ENCODE assay signal across 8 cellular contexts in genomic region chr22:38681784-38682335, GRCh38. TPM values are rescaled to one million over a fixed set of nuclear protein-coding genes. Genes with fewer than 3 reads are reported as not detected.
DNase-seq lines count a peak whose midpoint lies in the region; ATAC-seq, FAIRE-seq and TF ChIP-seq lines count a peak whose summit lies in the region.

TOMM22 (plus strand) TSS chr22:38681957; CDS start chr22:38681979, 22 bp downstream.

- H3K36me3 Mint-ChIP-seq in T-helper 17 cell (ENCODE audit: low read depth) = peaks cover 2% of the 10 kb centered on the region

- H3K4me1 Mint-ChIP-seq in T-helper 17 cell = peaks cover 15% of the 10 kb centered on the region

- H3K4me1 ChIP-seq in right atrium auricular region (peaks cover 0 to 20% of the 10 kb centered on the region in 2 donors), vagina (peaks cover 16% of the 10 kb centered on the region)

- peak within 1 kb of the TSS; percentile 97 for H3K27ac Mint-ChIP-seq in T-helper 17 cell

- TF ChIP-seq POLR2A in GM12892 (IDR thresholded peaks at IDR 0.05; ENCODE audit: low read depth, low read length) = peak; percentile 96
- no peak for TF ChIP-seq POLR2A in vagina (IDR thresholded peaks at IDR 0.05)

- H3K36me3 ChIP-seq in right atrium auricular region (peaks cover 37% of the 10 kb centered on the region), vagina (peaks cover 0 to 30% of the 10 kb centered on the region in 2 donors)

- peak; percentile 96 for FAIRE-seq in GM12892 (lab: Jason Lieb, UNC)

- H3K4me3 ChIP-seq in right atrium auricular region (peak within 1 kb of the TSS; percentile 94 to 100), vagina (peak within 1 kb of the TSS; percentile 72 to 96)

- no peaks in the 10 kb centered on the region for H3K27me3 Mint-ChIP-seq in T-helper 17 cell

- TF ChIP-seq CTCF in right atrium auricular region (IDR thresholded peaks at IDR 0.05) (peak; percentile 36 to 89), vagina (IDR thresholded peaks at IDR 0.05) (peak; percentile 15 to 86 (median 22))

- intact Hi-C loops in vagina (cut with DNase I) = no loop called here

- peak within 1 kb of the TSS; percentile 95 for H3K4me3 Mint-ChIP-seq in T-helper 17 cell

- no peaks in the 10 kb centered on the region for H3K27me3 ChIP-seq in right atrium auricular region
- H3K27me3 ChIP-seq in vagina = no peaks in the 10 kb centered on the region

- H3K9me3 ChIP-seq in T-helper 17 cell (ENCODE audit: control insufficient read depth, low read length, poor library complexity, severe bottlenecking) (no peaks in the 10 kb centered on the region), right atrium auricular region (no peaks in the 10 kb centered on the region), vagina (no peaks in the 10 kb centered on the region)

- DNase-seq in GM12892 (ENCODE audit: insufficient read length) (peak; percentile 99), NCI-H146 (lab: John Stamatoyannopoulos, UW) (peak; percentile 80), T-helper 17 cell (peak; percentile 73 to 76 (median 75)), amygdala (lab: John Stamatoyannopoulos, UW) (peak; percentile 46 to 92 (median 84)), right atrium auricular region (ENCODE audit: low spot score) (peak; percentile 86), putamen (ENCODE audit: low spot score) (peak; percentile 89), vagina (ENCODE audit: extremely low spot score in 2 of 2) (no peak)

- peak within 1 kb of the TSS; percentile 72 to 76 for H3K27ac ChIP-seq in right atrium auricular region
- peak within 1 kb of the TSS; percentile 71 for H3K27ac ChIP-seq in vagina

- ATAC-seq in HG02840 (IDR thresholded peaks at IDR 0.05; ENCODE audit: low FRiP score, unreplicated experiment) = peak; percentile 84
- ATAC-seq in T-helper 17 cell = peak; percentile 96

RNA-seq across cellular contexts. Expression of gene TOMM22, which starts in this region (rescaled TPM):
- 98.6 TPM for polyA plus RNA-seq in GM12892 (2012; ENCODE audit: missing spikeins)
- total RNA-seq in T-helper 17 cell (10 to 100 TPM; 56.3 to 63.5 TPM), right atrium auricular region (10 to 100 TPM; 36.9 to 42.5 TPM), vagina (21.1 TPM)

Comparison
In these comparisons a context has a peak if more than half of its experiments do, and no peak if none do; other contexts are left out.
1. DNase-seq: peak in GM12892 (single experiment), NCI-H146 (single experiment), T-helper 17 cell (3 of 3), amygdala (56 of 56), right atrium auricular region (single experiment) and putamen (single experiment); none in vagina (0 of 2).